ENCODE assay signal across 10 cellular contexts in the genomic region with DNA sequence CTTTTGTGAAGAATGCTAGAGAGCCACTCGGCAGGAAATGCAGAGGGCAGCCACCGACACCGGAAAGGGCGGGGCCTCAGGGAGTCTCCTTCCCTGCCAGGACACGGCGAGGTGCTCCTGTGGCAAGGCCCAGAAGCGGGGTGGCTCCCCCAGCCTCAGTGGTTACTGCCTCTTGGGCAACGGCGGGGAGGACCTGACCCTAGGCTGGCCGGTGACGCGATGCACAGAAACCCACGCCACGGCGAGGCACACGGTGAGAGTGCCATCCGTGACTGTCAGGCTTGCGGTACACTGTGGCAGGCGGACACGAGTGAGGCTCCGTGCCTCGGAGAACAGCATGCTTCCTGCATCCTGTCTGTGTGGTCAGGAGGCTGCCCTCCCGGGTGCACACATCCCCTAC. TPM values are rescaled to one million over a fixed set of nuclear protein-coding genes. Genes with fewer than 3 reads are reported as not detected.
A peak's percentile ranks its signal among the peaks of the same experiment; 100 is the strongest.
DNase-seq lines count a peak whose midpoint lies in the region; ATAC-seq and TF ChIP-seq lines count a peak whose summit lies in the region.
"Had no signal": no experiment of that assay in that cellular context is flagged by ENCODE, and none has a peak within 500 bp of the region (broad histone marks: within the 10 kb centered on the region; RNA-seq: fewer than 3 reads in every experiment).

No MANE protein-coding gene starts in this region.

- intact Hi-C loops in prostate gland (cut with DNase I) (no loop called here), gastrocnemius medialis (cut with DNase I; ENCODE audit: low total_unique reads) (no loop called here)

- no peaks in the 10 kb centered on the region for H3K9me3 ChIP-seq in prostate gland
- H3K9me3 ChIP-seq in gastrocnemius medialis, result no peaks in the 10 kb centered on the region

- H3K27ac ChIP-seq in prostate gland (no peak overlapping the region), gastrocnemius medialis (no peak overlapping the region)
- H3K27ac ChIP-seq: VCaP had no signal

- TF ChIP-seq CTCF in prostate gland (IDR thresholded peaks at IDR 0.05), result no peak
- no peak for TF ChIP-seq CTCF in glutamatergic neuron (IDR thresholded peaks at IDR 0.05; ENCODE audit: partially characterized antibody, unreplicated experiment)
- no peak for TF ChIP-seq CTCF in gastrocnemius medialis (IDR thresholded peaks at IDR 0.05 in 4 of 5, conservative IDR thresholded peaks at IDR 0.05 in 1 of 5)

- DNase-seq in Kasumi-1 (lab: John Stamatoyannopoulos, UW) (peak; percentile 21 to 23), activated T-cell treated with anti-CD3 and anti-CD28 coated beads for 1 hour (ENCODE audit: low read depth) (peak; percentile 44), NCI-H226 (no peak), prostate gland (ENCODE audit: low spot score) (no peak), glutamatergic neuron (no peak), gastrocnemius medialis (no peak)
- DNase-seq in effector CD4-positive, alpha-beta T cell, result peak; percentile 12
- DNase-seq in stimulated activated CD4-positive, alpha-beta T cell treated with anti-CD3 and anti-CD28 coated beads, TNF-alpha, amount 100 ng/mL, for 24 hours (ENCODE audit: low read depth in 3 of 3), result peak; percentile 20 to 50 (median 28)
- DNase-seq: C1 segment of cervical spinal cord had no signal

- peaks cover 4% of the 10 kb centered on the region for H3K27me3 Mint-ChIP-seq in glutamatergic neuron (ENCODE audit: unreplicated experiment)

- no peak for ATAC-seq in gastrocnemius medialis

- peaks cover 8% of the 10 kb centered on the region for H3K36me3 Mint-ChIP-seq in glutamatergic neuron (ENCODE audit: unreplicated experiment)

- no peak overlapping the region for H3K27ac Mint-ChIP-seq in glutamatergic neuron (ENCODE audit: unreplicated experiment)

- no peaks in the 10 kb centered on the region for H3K4me1 Mint-ChIP-seq in glutamatergic neuron (ENCODE audit: low read depth, unreplicated experiment)

- H3K36me3 ChIP-seq in prostate gland, result peaks cover 0 to 15% of the 10 kb centered on the region in 2 donors
- peaks cover 0 to 93% of the 10 kb centered on the region in 2 donors for H3K36me3 ChIP-seq in gastrocnemius medialis

- peaks cover 4% of the 10 kb centered on the region for H3K9me3 Mint-ChIP-seq in glutamatergic neuron (ENCODE audit: unreplicated experiment)

- no peak overlapping the region for H3K4me3 Mint-ChIP-seq in glutamatergic neuron (ENCODE audit: unreplicated experiment)

- TF ChIP-seq POLR2A in prostate gland (IDR thresholded peaks at IDR 0.05), result no peak
- TF ChIP-seq POLR2A in gastrocnemius medialis (IDR thresholded peaks at IDR 0.05), result no peak

- H3K27me3 ChIP-seq in prostate gland (replicated peaks; ENCODE audit: insufficient read depth) (no peaks in the 10 kb centered on the region), gastrocnemius medialis (no peaks in the 10 kb centered on the region)

- H3K4me3 ChIP-seq in prostate gland (no peak overlapping the region), gastrocnemius medialis (no peak overlapping the region)

- in situ Hi-C loops in gastrocnemius medialis (cut with MboI; ENCODE audit: low sequenced_read_pairs in 4 of 4), result no loop called here

- H3K4me1 ChIP-seq in prostate gland (replicated peaks) (no peaks in the 10 kb centered on the region), gastrocnemius medialis (peaks cover 0 to 8% of the 10 kb centered on the region in 2 donors)

- WGBS in prostate gland, result 79% methylated on average over 23 of the region's 23 CpGs

RNA-seq across cellular contexts. Expression of a gene that starts 47.8 kb away (rescaled TPM):
- total RNA-seq in prostate gland (1 to 10 TPM; 1.8 to 3.9 TPM), glutamatergic neuron (ENCODE audit: unreplicated experiment) (1.3 TPM), gastrocnemius medialis (1 to 10 TPM in 1 of 4 donors, under 1 TPM in 1, not detected in 2; 0.25 to 1.1 TPM)

Comparison
In these comparisons a context has a peak if more than half of its experiments do, and no peak if none do; other contexts are left out.
1. DNase-seq: peak in Kasumi-1 (2 of 2), activated T-cell treated with anti-CD3 and anti-CD28 coated beads for 1 hour (single experiment), effector CD4-positive, alpha-beta T cell (single experiment) and stimulated activated CD4-positive, alpha-beta T cell treated with anti-CD3 and anti-CD28 coated beads, TNF-alpha, amount 100 ng/mL, for 24 hours (3 of 3); none in NCI-H226 (single experiment), prostate gland (single experiment), glutamatergic neuron (single experiment) and gastrocnemius medialis (0 of 2).